In the genomic region with DNA sequence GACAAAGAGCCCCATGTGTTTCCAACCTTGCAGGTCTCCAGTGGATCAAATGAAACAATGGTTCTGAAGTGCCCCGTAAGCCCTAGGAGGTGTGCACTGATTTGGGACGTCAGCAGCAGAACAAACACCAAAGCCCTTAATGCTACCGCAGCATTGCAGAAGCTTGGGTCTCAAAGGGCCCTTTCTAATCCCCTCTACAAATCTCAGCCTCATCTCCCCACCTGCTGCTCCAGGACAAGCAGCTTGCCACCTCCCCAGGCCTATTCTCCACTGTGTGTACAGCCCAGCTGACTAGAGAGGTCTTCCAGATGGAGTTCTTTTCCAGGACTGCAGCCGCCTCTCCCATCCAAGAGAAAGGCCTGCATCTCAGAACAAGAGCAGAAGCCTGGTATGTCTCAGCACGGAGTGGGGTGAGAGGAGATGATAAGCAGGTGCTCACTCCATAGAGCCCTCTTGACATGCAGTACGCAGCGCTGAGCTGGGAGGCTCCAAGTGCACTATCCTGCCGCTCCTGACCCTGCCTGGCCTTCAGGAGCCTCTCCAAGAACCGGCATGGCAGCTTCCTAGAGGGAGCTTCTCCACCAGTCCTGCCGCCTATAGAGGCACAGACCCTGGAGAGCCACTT, we compare ENCODE assay signal across 27 cellular contexts. TPM values are rescaled to one million over a fixed set of nuclear protein-coding genes. Genes with fewer than 3 reads are reported as not detected.
DNase-seq lines count a peak whose midpoint lies in the region; ATAC-seq and TF ChIP-seq lines count a peak whose summit lies in the region.
"Had no signal": no experiment of that assay in that cellular context is flagged by ENCODE, and none has a peak within 500 bp of the region (broad histone marks: within the 10 kb centered on the region; RNA-seq: fewer than 3 reads in every experiment).

No MANE protein-coding gene starts in this region.

- peaks cover 68% of the 10 kb centered on the region for H3K36me3 Mint-ChIP-seq in CD8-positive, alpha-beta T cell
- H3K36me3 Mint-ChIP-seq: activated naive CD8-positive, alpha-beta T cell had no signal

- WGBS in heart right ventricle, 2 donors: 53 to 66% methylated on average over 10 of the region's 10 CpGs

- ATAC-seq in CD8-positive, alpha-beta T cell: no peak
- peak in 6 of 8 donors; percentile 16 to 82 (median 53) for ATAC-seq in heart right ventricle
- ATAC-seq in GM21447 (IDR thresholded peaks at IDR 0.05; ENCODE audit: unreplicated experiment): no peak
- ATAC-seq: activated T-helper 17 cell treated with anti-CD3 and anti-CD28 coated beads, Interleukin-2, amount 50 U/mL, for 72 hours; GM12878; naive thymus-derived CD4-positive, alpha-beta T cell had no signal

- no peak for DNase-seq in CD8-positive, alpha-beta T cell
- DNase-seq in D341Med (ENCODE audit: low spot score) (peak; percentile 82), SJCRH30 (peak; percentile 32 to 50), heart right ventricle (peak in 1 of 2 donors; percentile 18), GM03348 (ENCODE audit: low spot score) (no peak), mucosa of gallbladder (ENCODE audit: low spot score) (no peak)
- DNase-seq in activated CD4-positive, CD25-positive, alpha-beta regulatory T cell (lab: John Stamatoyannopoulos, UW): no peak
- DNase-seq: activated CD8-positive, alpha-beta memory T cell treated with anti-CD3 and anti-CD28 coated beads, Interleukin-2, amount 50 U/mL, for 48 hours; Caco-2; GOT3; naive thymus-derived CD4-positive, alpha-beta T cell; NCI-H1048; NCI-H1694; NCI-H2171 treated with DMSO at 0.1 percent for 48 hours; NCI-H69; occipital lobe; RPMI8226; small intestine; stimulated activated CD4-positive, alpha-beta T cell treated with anti-CD3 and anti-CD28 coated beads, Interleukin-1b, Interleukin-23, amount 100 ng/mL, for 48 hours; stimulated activated CD8-positive, alpha-beta memory T cell treated with anti-CD3 and anti-CD28 coated beads, Interleukin-4, amount 100 ng/mL, for 48 hours; tibial artery had no signal

- no peak overlapping the region for H3K27ac ChIP-seq in CD8-positive, alpha-beta T cell (ENCODE audit: low read depth, low read length)
- H3K27ac ChIP-seq in SJCRH30 (no peak overlapping the region), heart right ventricle (no peak overlapping the region)
- H3K27ac ChIP-seq: gastroesophageal sphincter had no signal

- no peak for TF ChIP-seq CTCF in CD8-positive, alpha-beta T cell (IDR thresholded peaks at IDR 0.05)
- TF ChIP-seq CTCF in heart right ventricle (IDR thresholded peaks at IDR 0.05): no peak

- POLR2A ChIA-PET in CD8-positive, alpha-beta T cell (lab: Charles Lee): no interaction called here

- H3K4me3 Mint-ChIP-seq in CD8-positive, alpha-beta T cell: no peak overlapping the region
- H3K4me3 Mint-ChIP-seq: activated naive CD8-positive, alpha-beta T cell; activated T-helper 17 cell treated with anti-CD3 and anti-CD28 coated beads, Interleukin-2, amount 50 U/mL, for 72 hours; central memory CD8-positive, alpha-beta T cell; naive thymus-derived CD4-positive, alpha-beta T cell had no signal

- no peaks in the 10 kb centered on the region for H3K4me1 Mint-ChIP-seq in CD8-positive, alpha-beta T cell (ENCODE audit: low read depth)
- H3K4me1 Mint-ChIP-seq: activated T-helper 17 cell treated with anti-CD3 and anti-CD28 coated beads, Interleukin-2, amount 50 U/mL, for 72 hours; central memory CD8-positive, alpha-beta T cell had no signal

- H3K27me3 ChIP-seq in CD8-positive, alpha-beta T cell (ENCODE audit: insufficient read depth, low read length): no peaks in the 10 kb centered on the region
- H3K27me3 ChIP-seq in SJCRH30 (no peaks in the 10 kb centered on the region), heart right ventricle (no peaks in the 10 kb centered on the region)
- H3K27me3 ChIP-seq: gastroesophageal sphincter, tibial artery had no signal

- peaks cover 15% of the 10 kb centered on the region for H3K36me3 ChIP-seq in CD8-positive, alpha-beta T cell (ENCODE audit: insufficient read depth, low read length)
- H3K36me3 ChIP-seq in SJCRH30 (peaks cover 3% of the 10 kb centered on the region; the same call in 1 of the 2 replicates), heart right ventricle (peaks cover 0 to 71% (median 0%) of the 10 kb centered on the region in 9 donors)

- no peak overlapping the region for H3K4me3 ChIP-seq in CD8-positive, alpha-beta T cell (ENCODE audit: low read depth, low read length)
- no peak overlapping the region for H3K4me3 ChIP-seq in SJCRH30
- no peak overlapping the region for H3K4me3 ChIP-seq in heart right ventricle
- H3K4me3 ChIP-seq: gastroesophageal sphincter, GM12878, tibial artery had no signal

- no peaks in the 10 kb centered on the region for H3K9me3 Mint-ChIP-seq in CD8-positive, alpha-beta T cell
- H3K9me3 Mint-ChIP-seq: activated T-helper 17 cell treated with anti-CD3 and anti-CD28 coated beads, Interleukin-2, amount 50 U/mL, for 72 hours; central memory CD8-positive, alpha-beta T cell had no signal

- no peaks in the 10 kb centered on the region for H3K9me3 ChIP-seq in CD8-positive, alpha-beta T cell (ENCODE audit: low read length)
- no peaks in the 10 kb centered on the region for H3K9me3 ChIP-seq in SJCRH30 (replicated peaks)
- H3K9me3 ChIP-seq in heart right ventricle: no peaks in the 10 kb centered on the region
- H3K9me3 ChIP-seq: Caco-2, gastroesophageal sphincter, tibial artery had no signal

- intact Hi-C loops in CD8-positive, alpha-beta T cell (cut with DNase I, micrococcal nuclease): no loop called here
- intact Hi-C loops in heart right ventricle (cut with DNase I): no loop called here

- no peaks in the 10 kb centered on the region for H3K4me1 ChIP-seq in CD8-positive, alpha-beta T cell (ENCODE audit: insufficient read depth, low read length)
- H3K4me1 ChIP-seq in SJCRH30: peaks cover 20% of the 10 kb centered on the region
- H3K4me1 ChIP-seq in heart right ventricle: peaks cover 0 to 34% (median 10%) of the 10 kb centered on the region in 9 donors
- H3K4me1 ChIP-seq: Caco-2 had no signal

- peak overlapping the region; percentile 4 for H3K27ac Mint-ChIP-seq in CD8-positive, alpha-beta T cell
- H3K27ac Mint-ChIP-seq: activated naive CD8-positive, alpha-beta T cell; activated T-helper 17 cell treated with anti-CD3 and anti-CD28 coated beads, Interleukin-2, amount 50 U/mL, for 72 hours had no signal

- CTCF ChIA-PET in CD8-positive, alpha-beta T cell (lab: Charles Lee): interaction anchor here (1.4 kb wide), 1 partner anchor 243 kb away, joined by 3 read pairs; no protein-coding TSS in a partner anchor

- H3K27me3 Mint-ChIP-seq in CD8-positive, alpha-beta T cell (ENCODE audit: low read depth): no peaks in the 10 kb centered on the region
- H3K27me3 Mint-ChIP-seq: activated naive CD8-positive, alpha-beta T cell; activated T-helper 17 cell treated with anti-CD3 and anti-CD28 coated beads, Interleukin-2, amount 50 U/mL, for 72 hours; central memory CD8-positive, alpha-beta T cell; naive thymus-derived CD4-positive, alpha-beta T cell had no signal

RNA-seq across cellular contexts. Expression of a gene that starts 46.2 kb away (rescaled TPM):
- total RNA-seq in CD8-positive, alpha-beta T cell: 10 to 100 TPM; 27.4 to 29.8 TPM
- total RNA-seq in SJCRH30 (2014; rRNA removed; shearing (Covaris generic)): 139 and 142 TPM in 2 replicates
- total RNA-seq in heart right ventricle: 10 to 100 TPM; 82.2 to 97.4 (median 90.2) TPM
- polyA plus RNA-seq in heart right ventricle: 10 to 100 TPM; 33.0 to 75.2 TPM
- total RNA-seq in mucosa of gallbladder: 55.4 TPM

RNA-seq across cellular contexts. Expression of a gene that starts 46.4 kb away (rescaled TPM):
- total RNA-seq in CD8-positive, alpha-beta T cell: 1 to 10 TPM; 2.1 to 3.0 TPM
- total RNA-seq in SJCRH30 (2014; rRNA removed; shearing (Covaris generic)): 6.4 and 7.0 TPM in 2 replicates
- total RNA-seq in heart right ventricle: 1 to 10 TPM; 3.2 to 8.3 (median 5.8) TPM
- polyA plus RNA-seq in heart right ventricle: 1 to 10 TPM in 1 of 2 donors, under 1 TPM in 1; 0.99 to 2.5 TPM
- 7.8 TPM for total RNA-seq in mucosa of gallbladder

Comparison
In these comparisons a context has a peak if more than half of its experiments do, and no peak if none do; other contexts are left out.
1. ATAC-seq: peak in heart right ventricle (6 of 8); none in CD8-positive, alpha-beta T cell (single experiment) and GM21447 (single experiment).
2. DNase-seq: peak in D341Med (single experiment) and SJCRH30 (2 of 2); none in CD8-positive, alpha-beta T cell (0 of 7), activated CD4-positive, CD25-positive, alpha-beta regulatory T cell (0 of 4), GM03348 (single experiment) and mucosa of gallbladder (single experiment).